12 cellular contexts compared by ENCODE assay signal in the genomic region with DNA sequence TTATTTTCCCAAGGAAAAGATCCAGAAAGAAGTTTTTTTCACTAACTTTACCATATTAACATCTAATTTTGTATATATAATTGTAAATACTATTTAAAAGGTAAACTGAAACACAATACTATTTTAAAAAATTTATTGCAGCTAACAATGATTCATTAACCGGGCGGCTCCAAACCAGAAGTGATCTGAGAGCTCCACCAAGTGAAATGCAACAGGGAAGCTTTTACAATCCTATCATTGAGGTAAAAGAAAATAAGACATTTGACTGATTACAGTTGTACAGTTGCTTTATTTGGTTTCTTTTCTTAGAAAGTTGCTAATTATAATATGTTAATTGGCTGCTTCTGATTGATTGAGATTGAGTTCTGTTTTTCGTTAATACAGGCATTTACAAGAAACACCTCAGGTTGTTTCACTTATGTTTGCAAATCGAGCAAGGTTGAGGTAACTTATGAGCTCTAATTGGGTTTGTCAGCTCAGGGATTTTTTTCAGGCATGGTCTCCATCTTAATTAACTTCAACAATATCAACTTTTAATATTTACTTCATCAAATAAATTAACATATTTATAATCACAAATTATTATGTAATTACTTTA.
A peak's percentile ranks its signal among the peaks of the same experiment; 100 is the strongest.
DNase-seq lines count a peak whose midpoint lies in the region; ATAC-seq and TF ChIP-seq lines count a peak whose summit lies in the region.
"Had no signal": no experiment of that assay in that cellular context is flagged by ENCODE, and none has a peak within 500 bp of the region (broad histone marks: within the 10 kb centered on the region; RNA-seq: fewer than 3 reads in every experiment).

No MANE protein-coding gene starts in this region.

- H3K36me3 ChIP-seq in GM23338 (ENCODE audit: insufficient read depth), result no peaks in the 10 kb centered on the region
- no peaks in the 10 kb centered on the region for H3K36me3 ChIP-seq in adipocyte (ENCODE audit: control insufficient read depth, insufficient read depth, low read length, severe bottlenecking)
- H3K36me3 ChIP-seq in hepatocyte (replicated peaks; ENCODE audit: insufficient read depth, low read depth), result no peaks in the 10 kb centered on the region
- H3K36me3 ChIP-seq: SJSA1 had no signal

- H3K9ac ChIP-seq in adipocyte (ENCODE audit: low read length), result no peak overlapping the region

- H3K36me3 Mint-ChIP-seq in GM23338 (ENCODE audit: low read depth), result no peaks in the 10 kb centered on the region
- H3K36me3 Mint-ChIP-seq: stimulated activated effector memory CD8-positive, alpha-beta T cell treated with anti-CD3 and anti-CD28 coated beads, Interleukin-12 subunit alpha, Interleukin-12 subunit beta, amount 100 ng/mL, for 72 hours had no signal

- H3K27me3 ChIP-seq in GM23338 (ENCODE audit: insufficient read depth) (no peaks in the 10 kb centered on the region), adipocyte (replicated peaks; ENCODE audit: control insufficient read depth, insufficient read depth, low read length) (no peaks in the 10 kb centered on the region), hepatocyte (no peaks in the 10 kb centered on the region)
- H3K27me3 ChIP-seq: SJSA1 had no signal

- no peaks in the 10 kb centered on the region for H3K4me1 ChIP-seq in GM23338 (ENCODE audit: insufficient read depth)
- peaks cover 4% of the 10 kb centered on the region for H3K4me1 ChIP-seq in adipocyte (ENCODE audit: control insufficient read depth, insufficient read depth, low read length)
- no peaks in the 10 kb centered on the region for H3K4me1 ChIP-seq in hepatocyte (ENCODE audit: insufficient read depth)
- H3K4me1 ChIP-seq: psoas muscle had no signal

- H3K27ac Mint-ChIP-seq in GM23338, result no peak overlapping the region
- H3K27ac Mint-ChIP-seq: activated T-helper 2 cell treated with anti-CD3 and anti-CD28 coated beads, Interferon-gamma antibody, Interleukin-2, Interleukin-4, amounts not matched to agents 10 μg/mL and 5 μg/mL and 100 μg/mL, durations not matched to agents 14 hours and 24 hours and 36 hours; stimulated activated effector memory CD8-positive, alpha-beta T cell treated with anti-CD3 and anti-CD28 coated beads, Interleukin-12 subunit alpha, Interleukin-12 subunit beta, amount 100 ng/mL, for 72 hours had no signal

- no peaks in the 10 kb centered on the region for H3F3A ChIP-seq in GM23338 (replicated peaks; ENCODE audit: low read depth)

- H3K4me2 ChIP-seq in GM23338 (no peak overlapping the region), hepatocyte (no peak overlapping the region)

- no peak overlapping the region for H3K27ac ChIP-seq in GM23338 (ENCODE audit: low read depth)
- no peak overlapping the region for H3K27ac ChIP-seq in hepatocyte
- H3K27ac ChIP-seq: psoas muscle, SJSA1 had no signal

- POLR2A ChIA-PET in AG04449 (lab: Yijun Ruan, JAX), result interaction anchor here (0.6 kb wide), 1 partner anchor 398 kb away, joined by 3 read pairs; no protein-coding TSS in a partner anchor

- no peak for ATAC-seq in GM23338
- no peak for ATAC-seq in HG02884 (IDR thresholded peaks at IDR 0.05; ENCODE audit: unreplicated experiment)
- no peak for ATAC-seq in GM19035 (IDR thresholded peaks at IDR 0.05; ENCODE audit: unreplicated experiment)
- ATAC-seq: psoas muscle; stimulated activated effector memory CD8-positive, alpha-beta T cell treated with anti-CD3 and anti-CD28 coated beads, Interleukin-12 subunit alpha, Interleukin-12 subunit beta, amount 100 ng/mL, for 72 hours had no signal

- no peaks in the 10 kb centered on the region for H3K79me2 ChIP-seq in GM23338 (replicated peaks; ENCODE audit: insufficient read depth)
- H3K79me2 ChIP-seq in hepatocyte, result no peaks in the 10 kb centered on the region

- DNase-seq in AG04449 (ENCODE audit: low read depth, low spot score), result no peak
- DNase-seq in GM23338 (ENCODE audit: low spot score), result no peak
- DNase-seq in adipocyte (ENCODE audit: low read depth), result peak; percentile 77
- DNase-seq in hepatocyte (ENCODE audit: low spot score), result peak; percentile 49
- no peak for DNase-seq in activated naive CD4-positive, alpha-beta T cell treated with anti-CD3 and anti-CD28 coated beads, Interleukin-2, amount 50 U/mL, for 16 hours
- DNase-seq in islet precursor cell, result no peak
- DNase-seq: psoas muscle had no signal

- H3K9me3 ChIP-seq in adipocyte (ENCODE audit: control insufficient read depth, low read length), result no peaks in the 10 kb centered on the region
- H3K9me3 ChIP-seq in hepatocyte (ENCODE audit: low read depth), result no peaks in the 10 kb centered on the region
- H3K9me3 ChIP-seq: psoas muscle, SJSA1 had no signal

- H2AFZ ChIP-seq in GM23338, result no peak overlapping the region
- H2AFZ ChIP-seq in hepatocyte, result no peak overlapping the region

- TF ChIP-seq CTCF in AG04449 (IDR thresholded peaks at IDR 0.05; ENCODE audit: insufficient read depth, low read length, missing control alignments) (peak; percentile 48), GM23338 (conservative IDR thresholded peaks at IDR 0.05; ENCODE audit: low read depth in 2 of 2) (peak; percentile 50 to 65), hepatocyte (IDR thresholded peaks at IDR 0.05; ENCODE audit: poor library complexity) (peak; percentile 84)

- CTCF ChIA-PET in AG04449 (lab: Yijun Ruan, JAX), result interaction anchor here (0.7 to 2.9 kb wide), 35 partner anchors 9 to 1101 kb away, joined by 3 to 21 read pairs (median 3); a partner anchor contains a TSS

- no peaks in the 10 kb centered on the region for H3K27me3 Mint-ChIP-seq in GM23338 (ENCODE audit: insufficient read depth, low read depth, poor library complexity)

- H3K4me1 Mint-ChIP-seq in GM23338, result no peaks in the 10 kb centered on the region
- H3K4me1 Mint-ChIP-seq: stimulated activated effector memory CD8-positive, alpha-beta T cell treated with anti-CD3 and anti-CD28 coated beads, Interleukin-12 subunit alpha, Interleukin-12 subunit beta, amount 100 ng/mL, for 72 hours had no signal

- WGBS in hepatocyte (ENCODE audit: low lambda C conversion rate, missing lambda C conversion rate), result 60% methylated on average over 4 of the region's 4 CpGs

- no peak overlapping the region for H3K4me3 Mint-ChIP-seq in GM23338
- H3K4me3 Mint-ChIP-seq: stimulated activated effector memory CD8-positive, alpha-beta T cell treated with anti-CD3 and anti-CD28 coated beads, Interleukin-12 subunit alpha, Interleukin-12 subunit beta, amount 100 ng/mL, for 72 hours had no signal

- H3K4me3 ChIP-seq in AG04449 (ENCODE audit: low read depth, low read length) (no peak overlapping the region), GM23338 (no peak overlapping the region), adipocyte (ENCODE audit: low read length) (no peak overlapping the region), hepatocyte (no peak overlapping the region)
- H3K4me3 ChIP-seq: psoas muscle, SJSA1 had no signal

- H3K9me3 Mint-ChIP-seq in GM23338, result no peaks in the 10 kb centered on the region
- H3K9me3 Mint-ChIP-seq: activated T-helper 2 cell treated with anti-CD3 and anti-CD28 coated beads, Interferon-gamma antibody, Interleukin-2, Interleukin-4, amounts not matched to agents 10 μg/mL and 5 μg/mL and 100 μg/mL, durations not matched to agents 14 hours and 24 hours and 36 hours; stimulated activated effector memory CD8-positive, alpha-beta T cell treated with anti-CD3 and anti-CD28 coated beads, Interleukin-12 subunit alpha, Interleukin-12 subunit beta, amount 100 ng/mL, for 72 hours had no signal

- H3K9me2 ChIP-seq in GM23338 (ENCODE audit: insufficient read depth), result no peaks in the 10 kb centered on the region
- H3K9me2 ChIP-seq in hepatocyte (replicated peaks; ENCODE audit: insufficient read depth), result no peaks in the 10 kb centered on the region

- H4K20me1 ChIP-seq in GM23338 (replicated peaks; ENCODE audit: insufficient read depth) (no peaks in the 10 kb centered on the region), hepatocyte (ENCODE audit: insufficient read depth, poor library complexity, severe bottlenecking) (no peaks in the 10 kb centered on the region)

TF ChIP-seq in GM23338, 12 proteins besides CTCF, POLR2A, EP300 and RAD21:
- TF ChIP-seq EZH2phosphoT487 (IDR thresholded peaks at IDR 0.05; ENCODE audit: unreplicated experiment), result no peak
- TF ChIP-seq ZNF114 (CRISPR knock-in tag; IDR thresholded peaks at IDR 0.05), result no peak
- no peak for TF ChIP-seq CREB1 (CRISPR knock-in tag; IDR thresholded peaks at IDR 0.05; ENCODE audit: low read depth)
- no peak for TF ChIP-seq JUNB (IDR thresholded peaks at IDR 0.05; ENCODE audit: unreplicated experiment)
- TF ChIP-seq STAT1 (IDR thresholded peaks at IDR 0.05; ENCODE audit: unreplicated experiment), result no peak

Comparison
In these comparisons a context has a peak if more than half of its experiments do, and no peak if none do; other contexts are left out.
1. DNase-seq: peak in adipocyte (single experiment) and hepatocyte (single experiment); none in AG04449 (single experiment), GM23338 (single experiment), activated naive CD4-positive, alpha-beta T cell treated with anti-CD3 and anti-CD28 coated beads, Interleukin-2, amount 50 U/mL, for 16 hours (single experiment) and islet precursor cell (single experiment).
2. Peak in every context shown above with its lines, with median percentiles within 50 percentile points of each other: CTCF ChIP-seq.